In the genomic region with DNA sequence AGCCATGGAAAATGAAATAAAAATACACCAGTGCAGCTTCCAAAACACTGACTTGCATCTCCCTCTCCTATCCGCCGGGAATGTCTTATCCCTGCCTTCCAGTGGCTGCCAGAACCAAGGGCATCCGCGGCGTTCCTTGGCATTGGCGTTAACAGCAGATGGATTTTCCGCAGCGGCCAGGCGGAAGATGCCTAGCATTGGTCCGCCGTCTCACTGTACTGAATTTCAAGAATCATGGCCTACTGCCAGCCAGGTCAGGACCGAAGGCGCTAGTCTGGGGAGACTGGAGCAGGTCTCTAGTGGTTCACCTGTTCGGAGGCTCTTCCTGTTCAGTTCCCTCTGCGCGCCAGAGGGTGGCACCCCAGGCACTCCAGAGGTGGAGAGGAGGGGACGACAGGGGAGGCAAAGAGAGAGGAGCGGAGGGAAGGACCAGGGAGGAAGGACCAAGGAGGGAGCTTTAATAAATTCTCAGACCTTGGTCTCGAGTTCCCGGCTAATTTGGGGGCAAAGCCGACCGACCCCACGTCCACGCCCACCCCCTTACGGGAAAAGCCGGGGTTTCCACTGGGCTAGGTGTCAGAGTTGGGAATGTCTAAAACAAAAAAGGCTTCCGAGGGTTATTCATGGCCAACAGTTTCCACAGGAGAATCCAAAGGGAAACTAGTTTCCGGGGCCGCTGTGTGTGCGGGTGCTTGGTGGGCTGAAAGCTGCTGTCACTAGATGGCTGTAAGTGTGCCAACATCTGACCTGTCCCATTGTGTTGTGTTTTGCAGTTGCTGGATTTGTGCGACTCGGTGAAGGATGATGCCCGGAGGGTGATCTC, we compare ENCODE assay signal across 8 cellular contexts. TPM values are rescaled to one million over a fixed set of nuclear protein-coding genes. Genes with fewer than 3 reads are reported as not detected.
A peak's percentile ranks its signal among the peaks of the same experiment; 100 is the strongest.
DNase-seq lines count a peak whose midpoint lies in the region; ATAC-seq and TF ChIP-seq lines count a peak whose summit lies in the region.

No MANE protein-coding gene starts in this region.

- H3K4me1 ChIP-seq in HUES6 (ENCODE audit: control insufficient read depth, insufficient read depth, low read length) (peaks cover 24% of the 10 kb centered on the region), OCI-LY3 (ENCODE audit: low read length) (peaks cover 37% of the 10 kb centered on the region), esophagus (ENCODE audit: control insufficient read depth in 2 of 2, insufficient read depth in 2 of 2, low read length in 1 of 2) (peaks cover 0 to 10% of the 10 kb centered on the region in 2 donors)

- peaks cover 57% of the 10 kb centered on the region for H3K27me3 Mint-ChIP-seq in activated T-cell treated with anti-CD3 and anti-CD28 coated beads, Interleukin-2, amount 50 U/mL, for 24 hours

- DNase-seq in DMS 273 (lab: John Stamatoyannopoulos, UW; ENCODE audit: unreplicated experiment) (peak; percentile 90), mucosa of gallbladder (ENCODE audit: low spot score) (peak; percentile 71)
- peak; percentile 78 for DNase-seq in activated T-cell treated with anti-CD3 and anti-CD28 coated beads, Interleukin-2, amount 50 U/mL, for 24 hours
- DNase-seq in stimulated activated CD8-positive, alpha-beta memory T cell treated with anti-CD3 and anti-CD28 coated beads, Interleukin-7, amount 100 ng/mL, for 4 hours (ENCODE audit: low read depth in 2 of 2): peak; percentile 54 to 57

- no peaks in the 10 kb centered on the region for H3K9me3 ChIP-seq in HUES6 (ENCODE audit: control insufficient read depth, insufficient read depth, low read depth, low read length)
- peaks cover 11% of the 10 kb centered on the region; the same call in 1 of the 2 replicates for H3K9me3 ChIP-seq in OCI-LY3 (ENCODE audit: insufficient read depth, low read length)
- peaks cover 0 to 4% of the 10 kb centered on the region in 2 donors for H3K9me3 ChIP-seq in esophagus (ENCODE audit: control insufficient read depth in 2 of 2, insufficient read depth in 1 of 2, low read depth in 1 of 2, low read length in 1 of 2)

- H3K27ac Mint-ChIP-seq in activated T-cell treated with anti-CD3 and anti-CD28 coated beads, Interleukin-2, amount 50 U/mL, for 24 hours: peak overlapping the region; percentile 90

- H4K20me1 ChIP-seq in OCI-LY3 (ENCODE audit: insufficient read depth, low read length): peaks cover 32% of the 10 kb centered on the region

- H3K27me3 ChIP-seq in HUES6 (ENCODE audit: control insufficient read depth, insufficient read depth, low read length) (peaks cover 61% of the 10 kb centered on the region), OCI-LY3 (ENCODE audit: low read depth, low read length) (peaks cover 64% of the 10 kb centered on the region), esophagus (ENCODE audit: control insufficient read depth in 1 of 2, insufficient read depth in 2 of 2, low read length in 2 of 2) (no peaks in the 10 kb centered on the region)

- peaks cover 59% of the 10 kb centered on the region for H3K4me1 Mint-ChIP-seq in activated T-cell treated with anti-CD3 and anti-CD28 coated beads, Interleukin-2, amount 50 U/mL, for 24 hours (ENCODE audit: low read depth)

- H3K36me3 ChIP-seq in HUES6 (ENCODE audit: control insufficient read depth, insufficient read depth, low read length) (no peaks in the 10 kb centered on the region), OCI-LY3 (replicated peaks; ENCODE audit: low read depth, low read length) (no peaks in the 10 kb centered on the region), esophagus (ENCODE audit: control insufficient read depth in 2 of 2, insufficient read depth in 2 of 2, low read length in 1 of 2) (no peaks in the 10 kb centered on the region)

- H3K4me3 ChIP-seq in HUES6 (ENCODE audit: low read depth, low read length) (peak overlapping the region; percentile 75), OCI-LY3 (ENCODE audit: low read length) (peak overlapping the region; percentile 50), esophagus (ENCODE audit: low read depth in 1 of 2, low read length in 2 of 2) (peak overlapping the region; percentile 42 to 53)

- peak; percentile 90 for TF ChIP-seq CTCF in OCI-LY3 (IDR thresholded peaks at IDR 0.05; ENCODE audit: low read depth, low read length)

- no peak overlapping the region for H2AFZ ChIP-seq in OCI-LY3 (ENCODE audit: low read depth, low read length)

- H3K36me3 Mint-ChIP-seq in activated T-cell treated with anti-CD3 and anti-CD28 coated beads, Interleukin-2, amount 50 U/mL, for 24 hours (ENCODE audit: low read depth): peaks cover 12% of the 10 kb centered on the region

- no peaks in the 10 kb centered on the region for H3K9me3 Mint-ChIP-seq in activated T-cell treated with anti-CD3 and anti-CD28 coated beads, Interleukin-2, amount 50 U/mL, for 24 hours

- WGBS in esophagus, 2 donors: 2 to 4% methylated on average over 33 of the region's 33 CpGs

- H3K79me2 ChIP-seq in OCI-LY3 (ENCODE audit: low read length): peaks cover 10% of the 10 kb centered on the region

- H3K27ac ChIP-seq in HUES6 (ENCODE audit: low read depth, low read length): no peak overlapping the region
- H3K27ac ChIP-seq in OCI-LY3 (ENCODE audit: low read length): no peak overlapping the region
- peak overlapping the region; percentile 79 to 81 for H3K27ac ChIP-seq in esophagus (ENCODE audit: low read depth in 2 of 2, low read length in 1 of 2)

- H3K9ac ChIP-seq in HUES6 (ENCODE audit: low read length) (peak overlapping the region; percentile 76), OCI-LY3 (ENCODE audit: low read length) (no peak overlapping the region)

- peak overlapping the region; percentile 67 for H3K4me2 ChIP-seq in OCI-LY3 (ENCODE audit: low read length)

- H3K4me3 Mint-ChIP-seq in activated T-cell treated with anti-CD3 and anti-CD28 coated beads, Interleukin-2, amount 50 U/mL, for 24 hours: peak overlapping the region; percentile 82

- no peak for ATAC-seq in HG02571 (IDR thresholded peaks at IDR 0.05; ENCODE audit: unreplicated experiment)

RNA-seq across cellular contexts. Expression of a gene that starts 3.7 kb away (rescaled TPM):
- polyA plus RNA-seq in esophagus: 1 to 10 TPM; 3.9 to 4.1 TPM
- 19.1 TPM for total RNA-seq in mucosa of gallbladder

Comparison
In these comparisons a context has a peak if more than half of its experiments do, and no peak if none do; other contexts are left out.
1. H3K27ac ChIP-seq: peak in esophagus (2 of 2); none in HUES6 (single experiment) and OCI-LY3 (single experiment).
2. Peak in every context shown above with its lines, with median percentiles within 50 percentile points of each other: DNase-seq and H3K4me3 ChIP-seq.